ENCODE assay signal across 8 cellular contexts in genomic region chr1:153749408-153750005, GRCh38. TPM values are rescaled to one million over a fixed set of nuclear protein-coding genes. Genes with fewer than 3 reads are reported as not detected.
A peak's percentile ranks its signal among the peaks of the same experiment; 100 is the strongest.
DNase-seq lines count a peak whose midpoint lies in the region; ATAC-seq and TF ChIP-seq lines count a peak whose summit lies in the region.

No MANE protein-coding gene starts in this region.

- H3K27me3 Mint-ChIP-seq in activated CD4-positive, alpha-beta memory T cell treated with anti-CD3 and anti-CD28 coated beads for 36 hours, result no peaks in the 10 kb centered on the region

- intact Hi-C loops in activated CD4-positive, alpha-beta memory T cell treated with anti-CD3 and anti-CD28 coated beads for 36 hours (cut with micrococcal nuclease), result loop anchor here (1.0 kb wide), 2 partner anchors 72 to 240 kb away; no protein-coding TSS in a partner anchor

- no peaks in the 10 kb centered on the region for H3K9me3 Mint-ChIP-seq in activated CD4-positive, alpha-beta memory T cell treated with anti-CD3 and anti-CD28 coated beads for 36 hours

- peaks cover 88% of the 10 kb centered on the region for H3K36me3 ChIP-seq in mesodermal cell (ENCODE audit: control insufficient read depth, insufficient read depth, low read length)

- 48 to 61% methylated on average over 4 to 6 of the region's 6 CpGs for WGBS in mesodermal cell (ENCODE audit: insufficient coverage in 2 of 2), 2 experiments

- no peak overlapping the region for H3K4me3 ChIP-seq in AG10803 (ENCODE audit: low read length)
- H3K4me3 ChIP-seq in mesodermal cell (ENCODE audit: extremely low read depth, insufficient read depth, low read length, poor library complexity, severe bottlenecking), result no peak overlapping the region

- no peak overlapping the region for H3K4me3 Mint-ChIP-seq in activated CD4-positive, alpha-beta memory T cell treated with anti-CD3 and anti-CD28 coated beads for 36 hours

- peak; percentile 95 for TF ChIP-seq CTCF in AG10803 (conservative IDR thresholded peaks at IDR 0.05; ENCODE audit: low read length)

- no peaks in the 10 kb centered on the region for H3K9me3 ChIP-seq in mesodermal cell (ENCODE audit: control insufficient read depth, low read length)

- no peak overlapping the region for H3K27ac Mint-ChIP-seq in activated CD4-positive, alpha-beta memory T cell treated with anti-CD3 and anti-CD28 coated beads for 36 hours

- peaks cover 39% of the 10 kb centered on the region for H3K36me3 Mint-ChIP-seq in activated CD4-positive, alpha-beta memory T cell treated with anti-CD3 and anti-CD28 coated beads for 36 hours

- peaks cover 13% of the 10 kb centered on the region for H3K4me1 ChIP-seq in mesodermal cell (ENCODE audit: control insufficient read depth, insufficient read depth, low read length, poor library complexity, severe bottlenecking)

- peak overlapping the region; percentile 23 for H3K27ac ChIP-seq in mesodermal cell (ENCODE audit: low read depth, low read length, severe bottlenecking)

- H3K4me1 Mint-ChIP-seq in activated CD4-positive, alpha-beta memory T cell treated with anti-CD3 and anti-CD28 coated beads for 36 hours (ENCODE audit: low read depth), result peaks cover 3% of the 10 kb centered on the region

- CTCF ChIA-PET in activated CD4-positive, alpha-beta memory T cell treated with anti-CD3 and anti-CD28 coated beads for 36 hours (lab: Charles Lee), result interaction anchor here (0.6 to 2.4 kb wide), 14 partner anchors 11 to 239 kb away, joined by 3 to 15 read pairs (median 4); partner anchors contain the start of gene RAB13

- DNase-seq in AG10803 (ENCODE audit: low read depth) (peak; percentile 81), GM19238 (ENCODE audit: insufficient read length, low spot score) (peak; percentile 81), NCI-H82 (lab: John Stamatoyannopoulos, UW) (peak; percentile 90)
- DNase-seq in activated CD4-positive, alpha-beta memory T cell treated with anti-CD3 and anti-CD28 coated beads for 36 hours, result peak; percentile 88
- peak; percentile 70 for DNase-seq in effector CD4-positive, alpha-beta T cell
- DNase-seq in stimulated activated CD8-positive, alpha-beta memory T cell treated with anti-CD3 and anti-CD28 coated beads, Interleukin-15, amount 100 ng/mL, for 4 hours (ENCODE audit: low read depth in 2 of 2), result peak; percentile 53 to 67

- ATAC-seq in HG03565 (IDR thresholded peaks at IDR 0.05; ENCODE audit: unreplicated experiment), result peak; percentile 81

- POLR2A ChIA-PET in activated CD4-positive, alpha-beta memory T cell treated with anti-CD3 and anti-CD28 coated beads for 36 hours (lab: Charles Lee), result no interaction called here

RNA-seq across cellular contexts. Expression of gene INTS3, which starts 21.7 kb away (rescaled TPM):
- 10 to 100 TPM; 45.5 to 47.7 TPM for total RNA-seq in activated CD4-positive, alpha-beta memory T cell treated with anti-CD3 and anti-CD28 coated beads for 36 hours
- polyA plus RNA-seq in mesodermal cell (2013, experiment 1 of 2), result 56.7 TPM
- polyA plus RNA-seq in mesodermal cell (2013, experiment 2 of 2), result 50.1 TPM

RNA-seq across cellular contexts. Expression of gene SLC27A3, which starts 25.7 kb away (rescaled TPM):
- 1 to 10 TPM; 5.9 to 7.8 TPM for total RNA-seq in activated CD4-positive, alpha-beta memory T cell treated with anti-CD3 and anti-CD28 coated beads for 36 hours
- polyA plus RNA-seq in mesodermal cell (2013, experiment 1 of 2), result 38.5 TPM
- polyA plus RNA-seq in mesodermal cell (2013, experiment 2 of 2), result 29.9 TPM
